ENCODE assay signal across 20 cellular contexts in the genomic region with DNA sequence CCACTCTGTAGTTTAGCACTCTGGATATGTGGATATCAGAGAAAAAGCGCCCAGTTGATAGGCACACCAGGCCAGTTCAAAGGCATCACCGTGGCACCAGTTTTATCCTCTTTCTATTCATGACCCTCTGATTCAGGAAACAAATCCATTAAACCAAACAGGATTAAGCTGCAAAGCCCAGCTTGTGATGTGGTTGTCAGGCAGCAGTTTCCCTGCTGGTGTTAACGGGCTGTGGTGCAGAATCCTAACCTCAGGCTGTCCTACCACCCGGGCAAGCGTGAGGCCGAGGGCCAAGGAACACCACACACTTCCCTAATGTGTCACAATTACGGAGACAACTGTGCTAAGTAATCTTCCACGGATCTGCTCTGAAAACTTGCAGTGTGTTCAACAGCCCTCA.
DNase-seq lines count a peak whose midpoint lies in the region; FAIRE-seq and TF ChIP-seq lines count a peak whose summit lies in the region.
"Had no signal": no experiment of that assay in that cellular context is flagged by ENCODE, and none has a peak within 500 bp of the region (broad histone marks: within the 10 kb centered on the region; RNA-seq: fewer than 3 reads in every experiment).

No MANE protein-coding gene starts in this region.

- H3K36me3 Mint-ChIP-seq in H9 (ENCODE audit: insufficient read depth in 1 of 3, low read depth in 3 of 3), result no peaks in the 10 kb centered on the region
- H3K36me3 Mint-ChIP-seq: CD4-positive, alpha-beta memory T cell; IgD-negative memory B cell had no signal

- H2BK15ac ChIP-seq in neuronal stem cell (ENCODE audit: low read length) (no peak overlapping the region), H9 (ENCODE audit: low read depth, low read length) (no peak overlapping the region)

- H4K5ac ChIP-seq in H9 (ENCODE audit: insufficient read length, low read depth, low read length), result no peak overlapping the region

- H3K9me3 ChIP-seq in WERI-Rb-1 (ENCODE audit: severe bottlenecking) (no peaks in the 10 kb centered on the region), neuronal stem cell (replicated peaks in 1 of 2; ENCODE audit: control insufficient read depth in 2 of 2, insufficient read depth in 1 of 2, low read depth in 1 of 2, low read length in 2 of 2) (no peaks in the 10 kb centered on the region), small intestine (ENCODE audit: control insufficient read depth, low read depth) (no peaks in the 10 kb centered on the region), H9 (ENCODE audit: control insufficient read depth, low read depth, low read length) (no peaks in the 10 kb centered on the region)
- H3K9me3 ChIP-seq: BLaER1 treated with 17β-estradiol and CSF1 and Interleukin-3, amounts not matched to agents 10 nM and 100 nM; SK-N-SH had no signal

- no peaks in the 10 kb centered on the region for H3K9me3 Mint-ChIP-seq in H9
- H3K9me3 Mint-ChIP-seq: IgD-negative memory B cell had no signal

- DNase-seq in D341Med (ENCODE audit: low spot score), result peak; percentile 46
- DNase-seq in MV-4-11 (lab: John Stamatoyannopoulos, UW), result peak; percentile 47
- DNase-seq in WERI-Rb-1, result peak; percentile 49
- DNase-seq in neuronal stem cell (ENCODE audit: low spot score), result no peak
- DNase-seq in small intestine, result no peak
- no peak for DNase-seq in H9
- DNase-seq in NCI-H2196 treated with DMSO at 0.1 percent for 48 hours (lab: John Stamatoyannopoulos, UW; ENCODE audit: unreplicated experiment), result no peak
- DNase-seq in NCI-H510A (lab: John Stamatoyannopoulos, UW), result no peak
- DNase-seq: ACHN; CD4-positive, alpha-beta memory T cell; NCI-H1048; NCI-H1417 treated with DMSO at 0.1 percent for 48 hours; NCI-H187; PC-9; RPMI8226; SHP77 treated with DMSO at 0.1 percent for 48 hours; SK-N-SH had no signal

- no CpG with 5 or more reads among the region's 8 CpGs for WGBS in neuronal stem cell (ENCODE audit: extremely low coverage in 2 of 2, insufficient read length in 2 of 2, insufficient replicate concordance in 1 of 2), 2 donors
- 45 to 58% (median 52%) methylated on average over 8 of the region's 8 CpGs for WGBS in small intestine, 3 donors
- WGBS in H9 (ENCODE audit: extremely low coverage, insufficient read length, low lambda C conversion rate), result no CpG with 5 or more reads among the region's 8 CpGs

- no peak overlapping the region for H2BK5ac ChIP-seq in neuronal stem cell (ENCODE audit: low read length)
- no peak overlapping the region for H2BK5ac ChIP-seq in H9 (ENCODE audit: insufficient read length, low read length)

- H3K23me2 ChIP-seq in H9 (ENCODE audit: insufficient read length, low read depth, low read length, poor library complexity, severe bottlenecking), result no peaks in the 10 kb centered on the region

- H2AFZ ChIP-seq in neuronal stem cell (ENCODE audit: low read length) (peak overlapping the region; percentile 58), H9 (ENCODE audit: low read length) (no peak overlapping the region)
- H2AFZ ChIP-seq: PC-9 had no signal

- no peaks in the 10 kb centered on the region for H3K36me3 ChIP-seq in WERI-Rb-1
- H3K36me3 ChIP-seq in neuronal stem cell (replicated peaks in 1 of 2; ENCODE audit: control insufficient read depth in 2 of 2, insufficient read depth in 2 of 2, low read length in 2 of 2), result no peaks in the 10 kb centered on the region
- no peaks in the 10 kb centered on the region for H3K36me3 ChIP-seq in small intestine (ENCODE audit: control insufficient read depth in 2 of 2, insufficient read depth in 2 of 2, low read length in 2 of 2)
- H3K36me3 ChIP-seq: BLaER1 treated with 17β-estradiol and CSF1 and Interleukin-3, amounts not matched to agents 10 nM and 100 nM had no signal

- H3K27ac Mint-ChIP-seq in H9, result no peak overlapping the region; a peak in 1 of 7 replicates
- H3K27ac Mint-ChIP-seq: CD4-positive, alpha-beta memory T cell; IgD-negative memory B cell had no signal

- H4K91ac ChIP-seq in neuronal stem cell (ENCODE audit: low read depth, low read length, poor library complexity), result no peak overlapping the region
- H4K91ac ChIP-seq in H9 (ENCODE audit: insufficient read length, low read depth, low read length), result no peak overlapping the region

- H3K9ac ChIP-seq in neuronal stem cell (ENCODE audit: low read depth, low read length, poor library complexity), result no peak overlapping the region
- H3K9ac ChIP-seq in H9 (ENCODE audit: extremely low read depth, insufficient read length, low read length), result no peak overlapping the region
- H3K9ac ChIP-seq: BLaER1 treated with 17β-estradiol and CSF1 and Interleukin-3, amounts not matched to agents 10 nM and 100 nM; SK-N-SH had no signal

- peaks cover 3% of the 10 kb centered on the region for H3K27me3 Mint-ChIP-seq in H9 (ENCODE audit: low read depth)
- H3K27me3 Mint-ChIP-seq: CD4-positive, alpha-beta memory T cell; IgD-negative memory B cell had no signal

- H3K4me3 ChIP-seq in WERI-Rb-1 (ENCODE audit: low read depth, low read length), result no peak overlapping the region
- no peak overlapping the region for H3K4me3 ChIP-seq in neuronal stem cell (ENCODE audit: low read length in 2 of 2)
- H3K4me3 ChIP-seq in small intestine (ENCODE audit: low read depth in 1 of 2, low read length in 2 of 2), result no peak overlapping the region
- H3K4me3 ChIP-seq: BLaER1 treated with 17β-estradiol and CSF1 and Interleukin-3, amounts not matched to agents 10 nM and 100 nM; GM12878; PC-9 had no signal

- no peak overlapping the region for H2BK20ac ChIP-seq in H9 (ENCODE audit: low read depth, low read length, poor library complexity, severe bottlenecking)

- no peak for FAIRE-seq in small intestine (lab: Jason Lieb, UNC)
- FAIRE-seq: GM12878 had no signal

- H3K79me1 ChIP-seq in neuronal stem cell (ENCODE audit: low read depth, low read length), result no peaks in the 10 kb centered on the region
- H3K79me1 ChIP-seq in H9 (ENCODE audit: insufficient read depth, low read depth, low read length, poor library complexity, severe bottlenecking), result no peaks in the 10 kb centered on the region

- H2BK120ac ChIP-seq in neuronal stem cell (ENCODE audit: low read depth, low read length) (no peak overlapping the region), H9 (ENCODE audit: low read depth, low read length, poor library complexity, severe bottlenecking) (no peak overlapping the region)

- no peaks in the 10 kb centered on the region for H3K79me2 ChIP-seq in H9 (ENCODE audit: insufficient read depth, low read length)

- H3K4me2 ChIP-seq in neuronal stem cell (ENCODE audit: insufficient read depth, low read length, poor library complexity, severe bottlenecking), result no peak overlapping the region
- no peak overlapping the region for H3K4me2 ChIP-seq in H9 (ENCODE audit: insufficient read depth, insufficient read length, low read length)
- H3K4me2 ChIP-seq: PC-9, SK-N-SH had no signal

- H4K20me1 ChIP-seq in H9 (ENCODE audit: control insufficient read depth, insufficient read depth, insufficient read length), result no peaks in the 10 kb centered on the region
- H4K20me1 ChIP-seq: BLaER1 treated with 17β-estradiol and CSF1 and Interleukin-3, amounts not matched to agents 10 nM and 100 nM had no signal

- H3K27ac ChIP-seq in WERI-Rb-1, result peak overlapping the region; percentile 62
- H3K27ac ChIP-seq in neuronal stem cell (replicated peaks; ENCODE audit: low read length), result no peak overlapping the region
- H3K27ac ChIP-seq in small intestine (ENCODE audit: low read depth in 1 of 2, low read length in 1 of 2), result no peak overlapping the region
- no peak overlapping the region for H3K27ac ChIP-seq in H9 (ENCODE audit: insufficient read length, low read depth, low read length)
- H3K27ac ChIP-seq: BLaER1 treated with 17β-estradiol and CSF1 and Interleukin-3, amounts not matched to agents 10 nM and 100 nM; PC-9 had no signal

- H3K14ac ChIP-seq in neuronal stem cell (ENCODE audit: low read length) (no peak overlapping the region), H9 (ENCODE audit: insufficient read depth, low read length) (no peak overlapping the region)

- no peak overlapping the region for H3K23ac ChIP-seq in neuronal stem cell (ENCODE audit: low read depth, low read length, poor library complexity)
- no peak overlapping the region for H3K23ac ChIP-seq in H9 (ENCODE audit: insufficient read length, low read depth, low read length)

- peaks cover 25 to 31% of the 10 kb centered on the region in 2 experiments for H3K4me1 Mint-ChIP-seq in H9
- H3K4me1 Mint-ChIP-seq: CD4-positive, alpha-beta memory T cell; IgD-negative memory B cell had no signal

- no peak overlapping the region for H2BK12ac ChIP-seq in neuronal stem cell (ENCODE audit: low read length)
- no peak overlapping the region for H2BK12ac ChIP-seq in H9 (ENCODE audit: insufficient read length, low read depth, low read length)

- H2AK5ac ChIP-seq in neuronal stem cell (ENCODE audit: low read depth, low read length) (no peak overlapping the region), H9 (ENCODE audit: insufficient read length, low read length) (no peak overlapping the region)

- no peak overlapping the region for H3K56ac ChIP-seq in H9 (ENCODE audit: insufficient read length, low read depth, low read length)

- H3K4ac ChIP-seq in neuronal stem cell (ENCODE audit: low read length) (no peak overlapping the region), H9 (ENCODE audit: low read depth, low read length) (no peak overlapping the region)

- H3K18ac ChIP-seq in neuronal stem cell (ENCODE audit: low read length), result no peak overlapping the region
- H3K18ac ChIP-seq in H9 (ENCODE audit: insufficient read length, low read depth, low read length), result no peak overlapping the region

- peaks cover 3 to 23% of the 10 kb centered on the region in 2 donors for H3K4me1 ChIP-seq in neuronal stem cell (ENCODE audit: control insufficient read depth in 2 of 2, insufficient read depth in 1 of 2, low read depth in 1 of 2, low read length in 2 of 2)
- H3K4me1 ChIP-seq in small intestine (ENCODE audit: control insufficient read depth in 2 of 2, insufficient read depth in 1 of 2, low read depth in 1 of 2, low read length in 1 of 2), result no peaks in the 10 kb centered on the region
- H3K4me1 ChIP-seq in H9 (ENCODE audit: insufficient read depth, low read length), result no peaks in the 10 kb centered on the region; the same call in 1 of the 2 replicates

- TF ChIP-seq CTCF in WERI-Rb-1 (IDR thresholded peaks at IDR 0.05; ENCODE audit: low read depth, low read length) (no peak), H9 (conservative IDR thresholded peaks at IDR 0.05) (no peak)

- H3K27me3 ChIP-seq in WERI-Rb-1 (ENCODE audit: insufficient read depth, low read depth, severe bottlenecking) (no peaks in the 10 kb centered on the region), neuronal stem cell (ENCODE audit: control insufficient read depth in 3 of 3, insufficient read depth in 3 of 3, low read depth in 1 of 3, low read length in 3 of 3) (no peaks in the 10 kb centered on the region), small intestine (ENCODE audit: control insufficient read depth in 2 of 2, insufficient read depth in 2 of 2, low read length in 2 of 2) (no peaks in the 10 kb centered on the region), H9 (ENCODE audit: insufficient read depth, low read length) (no peaks in the 10 kb centered on the region)
- H3K27me3 ChIP-seq: BLaER1 treated with 17β-estradiol and CSF1 and Interleukin-3, amounts not matched to agents 10 nM and 100 nM had no signal

- no peak overlapping the region for H3T11ph ChIP-seq in H9 (ENCODE audit: low read length)

- no peak overlapping the region for H3K4me3 Mint-ChIP-seq in H9
- H3K4me3 Mint-ChIP-seq: CD4-positive, alpha-beta memory T cell; IgD-negative memory B cell had no signal

- no peak overlapping the region for H4K8ac ChIP-seq in neuronal stem cell (ENCODE audit: low read depth, low read length)
- no peak overlapping the region for H4K8ac ChIP-seq in H9 (replicated peaks; ENCODE audit: insufficient read length, low read depth, low read length)

Comparison
In these comparisons a context has a peak if more than half of its experiments do, and no peak if none do; other contexts are left out.
1. DNase-seq: peak in D341Med (single experiment), MV-4-11 (single experiment) and WERI-Rb-1 (single experiment); none in neuronal stem cell (single experiment), small intestine (single experiment), H9 (single experiment), NCI-H2196 treated with DMSO at 0.1 percent for 48 hours (single experiment) and NCI-H510A (single experiment).